In the genomic region with DNA sequence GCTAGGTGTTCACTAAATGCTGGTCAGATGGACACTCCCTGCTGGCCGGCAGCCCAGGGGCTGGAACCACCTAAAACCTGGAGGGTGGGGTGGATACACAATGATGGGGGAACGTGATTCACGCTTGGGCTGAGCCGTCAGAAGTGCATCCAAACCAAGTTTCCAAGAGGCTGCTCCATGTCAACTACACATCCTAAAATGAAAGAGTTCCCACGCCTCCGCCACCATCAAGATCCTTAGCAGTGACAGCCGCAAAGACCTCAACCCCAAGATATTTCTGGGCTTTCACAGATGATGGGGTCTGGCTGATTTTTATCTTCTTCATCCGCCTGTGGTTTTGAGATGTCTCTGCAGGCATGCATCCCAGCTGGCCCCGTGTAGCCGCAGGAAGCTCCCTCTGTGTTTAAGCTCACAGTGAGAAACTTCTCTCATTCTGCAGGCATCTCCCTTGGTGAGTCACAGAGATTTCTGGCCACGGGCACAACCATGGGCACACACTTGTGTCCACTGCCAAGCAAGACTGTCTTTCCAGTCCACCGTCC, we compare ENCODE assay signal across 1 cellular context.
TF ChIP-seq lines count a peak whose summit lies in the region.

No MANE protein-coding gene starts in this region.

TF ChIP-seq in H1, 55 proteins besides CTCF, POLR2A, EP300 and RAD21:
- TF ChIP-seq SIX5 (IDR thresholded peaks at IDR 0.05; ENCODE audit: low read depth, low read length) (no peak), BRCA1 (IDR thresholded peaks at IDR 0.05; ENCODE audit: low read depth, low read length) (no peak), CBX5 (IDR thresholded peaks at IDR 0.05; ENCODE audit: low read depth, low read length) (no peak), EGR1 (IDR thresholded peaks at IDR 0.05; ENCODE audit: borderline replicate concordance, low read depth, low read length) (no peak), SAP30 (IDR thresholded peaks at IDR 0.05; ENCODE audit: insufficient read depth, insufficient replicate concordance, low read length) (no peak), CHD2 (IDR thresholded peaks at IDR 0.05; ENCODE audit: low read length) (no peak), TCF12 (IDR thresholded peaks at IDR 0.05; ENCODE audit: low read depth, low read length) (no peak), FOSL1 (IDR thresholded peaks at IDR 0.05; ENCODE audit: insufficient read depth, low read depth, low read length) (no peak), TEAD4 (IDR thresholded peaks at IDR 0.05; ENCODE audit: low read depth, low read length) (no peak), POU5F1 (IDR thresholded peaks at IDR 0.05; ENCODE audit: low read depth, low read length) (no peak)
